ENCODE assay signal across 22 cellular contexts in the genomic region with DNA sequence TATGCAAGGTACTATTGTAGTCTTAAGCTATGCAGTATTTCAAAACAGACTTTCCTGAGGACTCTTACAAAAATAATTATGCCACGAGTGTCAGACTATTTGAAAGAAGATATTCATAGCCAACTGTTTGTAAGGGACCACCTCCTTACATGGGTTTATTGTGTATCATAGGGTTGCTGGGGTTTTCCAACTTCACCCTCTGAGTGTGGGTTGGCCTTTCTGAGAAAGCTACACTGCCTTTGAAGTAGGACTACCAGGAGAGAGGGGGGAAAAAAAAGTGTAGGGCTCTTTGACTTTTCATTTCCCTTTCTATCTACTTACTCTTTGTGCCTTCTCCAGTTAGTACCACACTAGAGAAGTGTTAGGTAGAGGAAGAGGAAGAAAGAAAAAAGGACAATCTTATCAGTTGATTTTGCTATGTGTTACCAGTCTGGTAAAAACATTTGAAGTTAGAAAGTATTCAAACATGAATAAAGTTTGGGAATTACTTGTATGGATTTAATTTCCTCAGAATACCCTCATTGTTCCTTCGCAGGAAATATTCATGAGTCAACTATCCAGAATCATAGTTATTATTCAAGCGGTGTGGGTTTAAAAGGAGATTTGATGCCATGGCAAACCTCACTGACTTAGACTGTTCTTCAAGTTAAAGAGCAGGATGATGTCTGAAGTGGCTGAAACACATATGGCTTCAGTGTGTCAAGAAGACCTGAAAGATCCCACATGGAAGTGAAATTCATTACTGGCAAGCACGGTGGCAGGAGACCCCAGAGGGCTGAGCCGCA.
DNase-seq lines count a peak whose midpoint lies in the region; ATAC-seq, FAIRE-seq and TF ChIP-seq lines count a peak whose summit lies in the region.
"Had no signal": no experiment of that assay in that cellular context is flagged by ENCODE, and none has a peak within 500 bp of the region (broad histone marks: within the 10 kb centered on the region; RNA-seq: fewer than 3 reads in every experiment).

No MANE protein-coding gene starts in this region.

- WGBS in spleen, 5 donors = 76 to 84% (median 79%) methylated on average over 5 of the region's 5 CpGs

- H3K27ac Mint-ChIP-seq in activated naive CD4-positive, alpha-beta T cell treated with anti-CD3 and anti-CD28 coated beads, Interleukin-2, amount 50 U/mL, for 72 hours = no peak overlapping the region
- no peak overlapping the region for H3K27ac Mint-ChIP-seq in activated naive CD4-positive, alpha-beta T cell treated with anti-CD3 and anti-CD28 coated beads, Interleukin-2, amount 10 ng/mL, durations not matched to agents 7 days and 5 days
- H3K27ac Mint-ChIP-seq: activated naive CD4-positive, alpha-beta T cell treated with anti-CD3 and anti-CD28 coated beads, Interleukin-2, amount 50 U/mL, for 24 hours; CD4-positive, alpha-beta memory T cell had no signal

- H3K9ac ChIP-seq in endothelial cell of umbilical vein (replicated peaks; ENCODE audit: extremely low read depth, insufficient read depth, low read length) = peak overlapping the region; percentile 93

- H3K36me3 ChIP-seq in endothelial cell of umbilical vein (ENCODE audit: control insufficient read depth in 2 of 2, extremely low read depth in 1 of 2, insufficient read depth in 2 of 2, low read length in 2 of 2) (peaks cover 0 to 2% of the 10 kb centered on the region in 2 experiments), spleen (no peaks in the 10 kb centered on the region)
- H3K36me3 ChIP-seq: neutrophil, SJCRH30 had no signal

- no peaks in the 10 kb centered on the region for H3K36me3 Mint-ChIP-seq in activated naive CD4-positive, alpha-beta T cell treated with anti-CD3 and anti-CD28 coated beads, Interleukin-2, amount 50 U/mL, for 72 hours
- H3K36me3 Mint-ChIP-seq in activated naive CD4-positive, alpha-beta T cell treated with anti-CD3 and anti-CD28 coated beads, Interleukin-2, amount 10 ng/mL, durations not matched to agents 7 days and 5 days = no peaks in the 10 kb centered on the region
- H3K36me3 Mint-ChIP-seq: activated naive CD4-positive, alpha-beta T cell treated with anti-CD3 and anti-CD28 coated beads, Interleukin-2, amount 50 U/mL, for 24 hours; CD4-positive, alpha-beta memory T cell had no signal

- H3K4me1 Mint-ChIP-seq in activated naive CD4-positive, alpha-beta T cell treated with anti-CD3 and anti-CD28 coated beads, Interleukin-2, amount 10 ng/mL, durations not matched to agents 7 days and 5 days = peaks cover 7% of the 10 kb centered on the region
- H3K4me1 Mint-ChIP-seq: activated naive CD4-positive, alpha-beta T cell treated with anti-CD3 and anti-CD28 coated beads, Interleukin-2, amount 50 U/mL, for 24 hours; central memory CD8-positive, alpha-beta T cell had no signal

- TF ChIP-seq POLR2A in endothelial cell of umbilical vein (IDR thresholded peaks at IDR 0.05; ENCODE audit: low read depth, low read length) = no peak
- no peak for TF ChIP-seq POLR2A in spleen (IDR thresholded peaks at IDR 0.05)

- dilution Hi-C loops in endothelial cell of umbilical vein (cut with MboI; ENCODE audit: extremely low pct_ligation_motif_present, low sequenced_read_pairs) = no loop called here

- CTCF ChIA-PET in activated naive CD4-positive, alpha-beta T cell treated with anti-CD3 and anti-CD28 coated beads, Interleukin-2, amount 10 ng/mL, durations not matched to agents 7 days and 5 days (lab: Charles Lee) = no interaction called here
- CTCF ChIA-PET in endothelial cell of umbilical vein (lab: Charles Lee) = interaction anchor here (2.3 to 4.4 kb wide), 2 partner anchors 9 to 80 kb away, joined by 12 to 31 read pairs; no protein-coding TSS in a partner anchor

- H3K9me3 ChIP-seq in endothelial cell of umbilical vein (replicated peaks; ENCODE audit: control insufficient read depth, insufficient read depth, low read length) = no peaks in the 10 kb centered on the region
- H3K9me3 ChIP-seq in spleen = no peaks in the 10 kb centered on the region
- H3K9me3 ChIP-seq: neutrophil, SJCRH30 had no signal

- H3K27ac ChIP-seq in endothelial cell of umbilical vein (ENCODE audit: insufficient read depth, low read depth, low read length) (peak overlapping the region; percentile 98), spleen (no peak overlapping the region)
- H3K27ac ChIP-seq: neutrophil, SJCRH30 had no signal

- intact Hi-C loops in endothelial cell of umbilical vein (cut with micrococcal nuclease) (loop anchor here (1.0 to 2.0 kb wide), 2 partner anchors 10 to 15 kb away; no protein-coding TSS in a partner anchor), spleen (cut with DNase I; ENCODE audit: low total_unique reads) (no loop called here)

- H3K4me3 ChIP-seq in endothelial cell of umbilical vein (replicated peaks in 1 of 3; ENCODE audit: insufficient read depth in 1 of 3, low read depth in 1 of 3, low read length in 3 of 3) (peak overlapping the region in 1 of 3 experiments; percentile 67), spleen (no peak overlapping the region)
- H3K4me3 ChIP-seq: SJCRH30 had no signal

- peaks cover 67% of the 10 kb centered on the region for H3K4me1 ChIP-seq in endothelial cell of umbilical vein (ENCODE audit: control insufficient read depth, extremely low read depth, insufficient read depth, low read length)
- no peaks in the 10 kb centered on the region for H3K4me1 ChIP-seq in spleen

- POLR2A ChIA-PET in endothelial cell of umbilical vein (lab: Charles Lee) = interaction anchor here (0.7 to 4.5 kb wide), 6 partner anchors 10 to 336 kb away, joined by 3 to 33 read pairs (median 4); a partner anchor contains a TSS

- no peaks in the 10 kb centered on the region for H4K20me1 ChIP-seq in endothelial cell of umbilical vein (replicated peaks; ENCODE audit: control insufficient read depth, extremely low read depth, insufficient read depth, low read length)

- H3K27me3 Mint-ChIP-seq in activated naive CD4-positive, alpha-beta T cell treated with anti-CD3 and anti-CD28 coated beads, Interleukin-2, amount 10 ng/mL, durations not matched to agents 7 days and 5 days = peaks cover 8% of the 10 kb centered on the region

- ATAC-seq in activated naive CD4-positive, alpha-beta T cell treated with anti-CD3 and anti-CD28 coated beads, Interleukin-2, amount 50 U/mL, for 72 hours = peak; percentile 39 to 70
- ATAC-seq in SK-N-SH treated with all-trans-retinoic acid at 6 μM for 48 hours (peak; percentile 65), HG03354 (IDR thresholded peaks at IDR 0.05; ENCODE audit: poor library complexity, severe bottlenecking, unreplicated experiment) (no peak), HG02973 (IDR thresholded peaks at IDR 0.05; ENCODE audit: unreplicated experiment) (no peak)
- ATAC-seq: HepG2, left colon had no signal

- DNase-seq in activated naive CD4-positive, alpha-beta T cell treated with anti-CD3 and anti-CD28 coated beads, Interleukin-2, amount 50 U/mL, for 72 hours (ENCODE audit: low spot score in 2 of 2) = no peak
- DNase-seq in activated naive CD4-positive, alpha-beta T cell treated with anti-CD3 and anti-CD28 coated beads, Interleukin-2, amount 10 ng/mL, durations not matched to agents 7 days and 5 days = no peak
- DNase-seq in endothelial cell of umbilical vein (ENCODE audit: low read depth, low spot score) = peak; percentile 82
- no peak for DNase-seq in spleen
- DNase-seq in GDM1 (lab: John Stamatoyannopoulos, UW) = no peak
- DNase-seq: activated CD4-positive, CD25-positive, alpha-beta regulatory T cell treated with anti-CD3 and anti-CD28 coated beads, Interleukin-2, amount 50 U/mL, for 72 hours; activated CD8-positive, alpha-beta memory T cell treated with anti-CD3 and anti-CD28 coated beads, Interleukin-2, amount 50 U/mL, for 4 hours; CD4-positive, alpha-beta memory T cell; DND-41; left colon; midbrain; NCI-H2029; OCI-M1; SJCRH30; T1000 had no signal

- no peak overlapping the region for H3K4me3 Mint-ChIP-seq in activated naive CD4-positive, alpha-beta T cell treated with anti-CD3 and anti-CD28 coated beads, Interleukin-2, amount 10 ng/mL, durations not matched to agents 7 days and 5 days
- H3K4me3 Mint-ChIP-seq: activated naive CD4-positive, alpha-beta T cell treated with anti-CD3 and anti-CD28 coated beads, Interleukin-2, amount 50 U/mL, for 24 hours; CD4-positive, alpha-beta memory T cell; central memory CD8-positive, alpha-beta T cell had no signal

- H3K27me3 ChIP-seq in endothelial cell of umbilical vein (ENCODE audit: control insufficient read depth in 2 of 2, insufficient read depth in 2 of 2, low read length in 2 of 2) = no peaks in the 10 kb centered on the region
- no peaks in the 10 kb centered on the region for H3K27me3 ChIP-seq in spleen (replicated peaks in 1 of 7)
- H3K27me3 ChIP-seq: SJCRH30 had no signal

- no peaks in the 10 kb centered on the region for H3K9me3 Mint-ChIP-seq in activated naive CD4-positive, alpha-beta T cell treated with anti-CD3 and anti-CD28 coated beads, Interleukin-2, amount 50 U/mL, for 72 hours
- no peaks in the 10 kb centered on the region for H3K9me3 Mint-ChIP-seq in activated naive CD4-positive, alpha-beta T cell treated with anti-CD3 and anti-CD28 coated beads, Interleukin-2, amount 10 ng/mL, durations not matched to agents 7 days and 5 days
- H3K9me3 Mint-ChIP-seq: activated naive CD4-positive, alpha-beta T cell treated with anti-CD3 and anti-CD28 coated beads, Interleukin-2, amount 50 U/mL, for 24 hours; central memory CD8-positive, alpha-beta T cell had no signal

- no TSS peak for BruUV-seq in endothelial cell of umbilical vein (replicated peaks; lab: Mats Ljungman, UMichigan)

- H3K4me2 ChIP-seq in endothelial cell of umbilical vein (ENCODE audit: insufficient read depth, low read length) = peak overlapping the region; percentile 94

- peaks cover 13% of the 10 kb centered on the region for H3K79me2 ChIP-seq in endothelial cell of umbilical vein (ENCODE audit: control insufficient read depth, insufficient read depth, low read length)

- H2AFZ ChIP-seq in endothelial cell of umbilical vein (ENCODE audit: low read depth, low read length) = no peak overlapping the region

- no peaks in the 10 kb centered on the region for H3K9me1 ChIP-seq in endothelial cell of umbilical vein (replicated peaks; ENCODE audit: control insufficient read depth, extremely low read depth, insufficient read depth, low read length)

- TF ChIP-seq CTCF in endothelial cell of umbilical vein (IDR thresholded peaks at IDR 0.05; ENCODE audit: extremely low read depth in 1 of 2, insufficient read depth in 1 of 2, low read depth in 1 of 2, low read length in 2 of 2) = no peak
- no peak for TF ChIP-seq CTCF in spleen (IDR thresholded peaks at IDR 0.05 in 8 of 11, conservative IDR thresholded peaks at IDR 0.05 in 3 of 11)

- peak; percentile 44 for FAIRE-seq in endothelial cell of umbilical vein (lab: Jason Lieb, UNC)
- FAIRE-seq: HepG2 had no signal

TF ChIP-seq in endothelial cell of umbilical vein, 7 proteins besides CTCF, POLR2A, EP300 and RAD21 (continues in another document):
- TF ChIP-seq POLR2AphosphoS5 (IDR thresholded peaks at IDR 0.05; ENCODE audit: insufficient read depth, low read depth, low read length) = no peak
- no peak for TF ChIP-seq MYC (IDR thresholded peaks at IDR 0.05; ENCODE audit: low read depth, low read length)
- TF ChIP-seq GATA2 (IDR thresholded peaks at IDR 0.05; ENCODE audit: insufficient read depth, insufficient read length, low read depth, low read length) = no peak
- peak; percentile 56 for TF ChIP-seq JUN (IDR thresholded peaks at IDR 0.05; ENCODE audit: borderline replicate concordance, insufficient read depth, insufficient read length, low read depth)

Comparison
In these comparisons a context has a peak if more than half of its experiments do, and no peak if none do; other contexts are left out.
1. ATAC-seq: peak in activated naive CD4-positive, alpha-beta T cell treated with anti-CD3 and anti-CD28 coated beads, Interleukin-2, amount 50 U/mL, for 72 hours (2 of 2) and SK-N-SH treated with all-trans-retinoic acid at 6 μM for 48 hours (single experiment); none in HG03354 (single experiment) and HG02973 (single experiment).